22 cellular contexts compared by ENCODE assay signal in the genomic region with DNA sequence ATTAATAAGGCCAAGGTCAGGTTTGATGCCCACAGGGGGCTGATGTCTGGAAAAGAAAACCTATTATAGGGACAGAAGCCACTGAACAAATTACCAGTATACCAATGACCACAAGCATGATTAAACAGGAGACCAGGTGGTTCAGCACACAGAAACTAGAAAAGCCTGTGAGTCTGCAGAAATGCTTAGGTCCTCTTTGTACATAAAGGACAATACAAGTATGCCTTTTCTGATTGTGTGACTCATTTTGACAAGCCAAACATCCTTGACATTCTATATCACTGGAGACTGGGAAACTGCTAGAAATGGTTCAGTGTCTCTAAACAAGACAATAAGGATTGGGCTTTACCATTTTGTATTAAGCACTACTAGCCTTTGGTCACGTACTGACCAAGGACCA.
DNase-seq lines count a peak whose midpoint lies in the region; ATAC-seq lines count a peak whose summit lies in the region.
"Had no signal": no experiment of that assay in that cellular context is flagged by ENCODE, and none has a peak within 500 bp of the region (broad histone marks: within the 10 kb centered on the region; RNA-seq: fewer than 3 reads in every experiment).

No MANE protein-coding gene starts in this region.

- H3K4me3 ChIP-seq in MG63 = no peak overlapping the region
- H3K4me3 ChIP-seq: psoas muscle, tibial artery had no signal

- H3K4me1 Mint-ChIP-seq in activated T-helper 17 cell treated with anti-CD3 and anti-CD28 coated beads, Interleukin-2, amount 50 U/mL, for 72 hours = no peaks in the 10 kb centered on the region
- H3K4me1 Mint-ChIP-seq: IgD-negative memory B cell had no signal

- H3K4me3 Mint-ChIP-seq in activated T-helper 17 cell treated with anti-CD3 and anti-CD28 coated beads, Interleukin-2, amount 50 U/mL, for 72 hours = no peak overlapping the region
- H3K4me3 Mint-ChIP-seq: activated naive CD8-positive, alpha-beta T cell; IgD-negative memory B cell; T-cell had no signal

- H3K27ac Mint-ChIP-seq in activated T-helper 17 cell treated with anti-CD3 and anti-CD28 coated beads, Interleukin-2, amount 50 U/mL, for 72 hours = peak overlapping the region; percentile 31
- H3K27ac Mint-ChIP-seq: activated naive CD8-positive, alpha-beta T cell; IgD-negative memory B cell; T-cell had no signal

- H3K36me3 ChIP-seq in MG63 = no peaks in the 10 kb centered on the region

- no peaks in the 10 kb centered on the region for H3K27me3 ChIP-seq in MG63
- H3K27me3 ChIP-seq: tibial artery had no signal

- DNase-seq in NCI-H2029 (lab: John Stamatoyannopoulos, UW) = peak; percentile 4
- no peak for DNase-seq in NCI-H2029 treated with DMSO at 0.1 percent for 48 hours (lab: John Stamatoyannopoulos, UW)
- peak; percentile 16 for DNase-seq in renal cortical epithelial cell (ENCODE audit: low read depth)
- DNase-seq in EL = no peak
- no peak for DNase-seq in MG63
- no peak for DNase-seq in amygdala (lab: John Stamatoyannopoulos, UW)
- DNase-seq: 8988T; activated CD4-positive, alpha-beta T cell treated with anti-CD3 and anti-CD28 coated beads, Interleukin-2, amount 50 U/mL, for 48 hours; activated T-cell treated with anti-CD3 and anti-CD28 coated beads, Interleukin-2, amount 50 U/mL, for 1 hour; mesendoderm; NCI-H1048; NCI-H2227 treated with DMSO at 0.1 percent for 48 hours; NK-92 treated with Interleukin-12 subunit alpha and Interleukin-12 subunit beta, amount 100 ng/mL, for 24 hours; psoas muscle; stimulated activated naive CD4-positive, alpha-beta T cell; T-cell; tibial artery had no signal

- peak; percentile 63 for ATAC-seq in HG03108 (IDR thresholded peaks at IDR 0.05; ENCODE audit: unreplicated experiment)
- peak; percentile 67 for ATAC-seq in activated T-helper 17 cell treated with anti-CD3 and anti-CD28 coated beads, Interleukin-2, amount 50 U/mL, for 72 hours (replicated peaks)
- ATAC-seq: HCT116, psoas muscle, T-cell had no signal

- no peaks in the 10 kb centered on the region for H3K27me3 Mint-ChIP-seq in activated T-helper 17 cell treated with anti-CD3 and anti-CD28 coated beads, Interleukin-2, amount 50 U/mL, for 72 hours
- H3K27me3 Mint-ChIP-seq: activated naive CD8-positive, alpha-beta T cell; IgD-negative memory B cell; T-cell had no signal

- no peaks in the 10 kb centered on the region for H3K9me3 ChIP-seq in MG63
- H3K9me3 ChIP-seq: psoas muscle, tibial artery had no signal

- H3K9me3 Mint-ChIP-seq in activated T-helper 17 cell treated with anti-CD3 and anti-CD28 coated beads, Interleukin-2, amount 50 U/mL, for 72 hours = no peaks in the 10 kb centered on the region
- H3K9me3 Mint-ChIP-seq: IgD-negative memory B cell, T-cell had no signal

- peaks cover 64% of the 10 kb centered on the region for H3K36me3 Mint-ChIP-seq in activated T-helper 17 cell treated with anti-CD3 and anti-CD28 coated beads, Interleukin-2, amount 50 U/mL, for 72 hours (ENCODE audit: low read depth)

Comparison
In these comparisons a context has a peak if more than half of its experiments do, and no peak if none do; other contexts are left out.
1. DNase-seq: peak in NCI-H2029 (single experiment) and renal cortical epithelial cell (single experiment); none in NCI-H2029 treated with DMSO at 0.1 percent for 48 hours (single experiment), EL (single experiment), MG63 (single experiment) and amygdala (0 of 56).